Comparison of ENCODE assay signal across 8 cellular contexts in genomic region chr5:133051117-133051546, GRCh38. TPM values are rescaled to one million over a fixed set of nuclear protein-coding genes. Genes with fewer than 3 reads are reported as not detected.
DNase-seq lines count a peak whose midpoint lies in the region; ATAC-seq and TF ChIP-seq lines count a peak whose summit lies in the region.

No MANE protein-coding gene starts in this region.

- H3K4me1 ChIP-seq in Loucy (ENCODE audit: insufficient read depth, low read length, poor library complexity, severe bottlenecking): peaks cover 8% of the 10 kb centered on the region
- peaks cover 30% of the 10 kb centered on the region for H3K4me1 ChIP-seq in mucosa of descending colon (ENCODE audit: low read depth)

- H3K36me3 ChIP-seq in Loucy (ENCODE audit: insufficient read depth, low read length) (no peaks in the 10 kb centered on the region), mucosa of descending colon (ENCODE audit: low read depth) (no peaks in the 10 kb centered on the region)

- H3K79me2 ChIP-seq in Loucy (ENCODE audit: insufficient read depth, low read length): peaks cover 53% of the 10 kb centered on the region

- H3K4me2 ChIP-seq in Loucy (ENCODE audit: low read depth, low read length, poor library complexity, severe bottlenecking): peak overlapping the region; percentile 90

- ATAC-seq in mucosa of descending colon: peak; percentile 9
- ATAC-seq in GM19328 (IDR thresholded peaks at IDR 0.05; ENCODE audit: unreplicated experiment): no peak

- H3K9me2 ChIP-seq in Loucy (replicated peaks; ENCODE audit: low read depth, low read length): no peaks in the 10 kb centered on the region

- H3K4me3 ChIP-seq in GM12864 (ENCODE audit: low read depth, low read length) (peak overlapping the region; percentile 83), Loucy (ENCODE audit: low read length, poor library complexity, severe bottlenecking) (peak overlapping the region; percentile 98), choroid plexus epithelial cell (ENCODE audit: low read depth, low read length) (peak overlapping the region; percentile 99), mucosa of descending colon (peak overlapping the region; percentile 87)

- intact Hi-C loops in mucosa of descending colon (cut with DNase I, micrococcal nuclease): no loop called here

- peaks cover 9% of the 10 kb centered on the region; the same call in 1 of the 2 replicates for H3F3A ChIP-seq in Loucy (ENCODE audit: low read depth)

- H2AFZ ChIP-seq in Loucy (ENCODE audit: low read length): peak overlapping the region; percentile 65; the same call in 1 of the 2 replicates

- peaks cover 4% of the 10 kb centered on the region for H3K27me3 ChIP-seq in Loucy (ENCODE audit: insufficient read depth, low read length, poor library complexity, severe bottlenecking)

- no peak for TF ChIP-seq CTCF in GM12864 (IDR thresholded peaks at IDR 0.05; ENCODE audit: low read depth, low read length, missing control alignments)
- TF ChIP-seq CTCF in Loucy (conservative IDR thresholded peaks at IDR 0.05; ENCODE audit: low read length): no peak
- no peak for TF ChIP-seq CTCF in choroid plexus epithelial cell (conservative IDR thresholded peaks at IDR 0.05; ENCODE audit: low read depth, low read length)
- TF ChIP-seq CTCF in mucosa of descending colon (IDR thresholded peaks at IDR 0.05): no peak

- H3K9me3 ChIP-seq in Loucy (ENCODE audit: insufficient read depth, low read depth, low read length) (no peaks in the 10 kb centered on the region), mucosa of descending colon (no peaks in the 10 kb centered on the region)

- peak overlapping the region; percentile 99 for H3K9ac ChIP-seq in Loucy (ENCODE audit: low read depth, low read length, poor library complexity, severe bottlenecking)

- H4K20me1 ChIP-seq in Loucy (ENCODE audit: insufficient read depth, low read length, poor library complexity, severe bottlenecking): peaks cover 34% of the 10 kb centered on the region

- DNase-seq in GM12864 (ENCODE audit: low read depth) (no peak), choroid plexus epithelial cell (ENCODE audit: low read depth) (no peak), mucosa of descending colon (peak in 1 of 3 donors; percentile 55), ecto neural progenitor cell (ENCODE audit: low spot score) (no peak), dedifferentiated amniotic fluid mesenchymal stem cell (ENCODE audit: extremely low spot score) (no peak)
- DNase-seq in activated effector memory CD4-positive, alpha-beta T cell treated with anti-CD3 and anti-CD28 coated beads, Interleukin-2, amount 50 U/mL, for 16 hours: no peak

RNA-seq across cellular contexts. Expression of gene HSPA4, which starts 0.7 kb away (rescaled TPM):
- total RNA-seq in mucosa of descending colon: 10 to 100 TPM; 64.1 to 77.2 (median 72.9) TPM

RNA-seq across cellular contexts. Expression of gene ZCCHC10, which starts 24.8 kb away (rescaled TPM):
- total RNA-seq in mucosa of descending colon: 10 to 100 TPM; 20.4 to 35.0 (median 29.2) TPM
